ENCODE assay signal across 1 cellular context in genomic region chr1:109793486-109794318, GRCh38.
TF ChIP-seq lines count a peak whose summit lies in the region.

No MANE protein-coding gene starts in this region.

TF ChIP-seq in K562, 482 proteins besides CTCF, POLR2A, EP300 and RAD21 (continued from another document and continues in another):
- TF ChIP-seq ZHX1 (conservative IDR thresholded peaks at IDR 0.05; ENCODE audit: low read length) (no peak), MITF (IDR thresholded peaks at IDR 0.05) (no peak), SRSF3 (IDR thresholded peaks at IDR 0.05; ENCODE audit: insufficient read depth, low read length) (no peak), PCBP1 (IDR thresholded peaks at IDR 0.05; ENCODE audit: low read depth, low read length, poor library complexity, severe bottlenecking) (no peak), LEF1 (IDR thresholded peaks at IDR 0.05) (no peak), MXI1 (IDR thresholded peaks at IDR 0.05; ENCODE audit: low read depth, low read length) (0 out of 2 replicates have a peak, but pooled peaks have one; percentile 57), MEF2D (tag; conservative IDR thresholded peaks at IDR 0.05; ENCODE audit: low read depth) (0 out of 2 replicates have a peak, but pooled peaks have one; percentile 26), GATAD2B (IDR thresholded peaks at IDR 0.05; ENCODE audit: borderline replicate concordance) (peak; percentile 77), HDAC6 (IDR thresholded peaks at IDR 0.05; ENCODE audit: low read depth, low read length) (no peak), ZNF445 (CRISPR knock-in tag; IDR thresholded peaks at IDR 0.05; ENCODE audit: low read depth) (no peak), RBM15 (IDR thresholded peaks at IDR 0.05; ENCODE audit: insufficient read depth, low read length) (no peak), SRF (CRISPR knock-in tag; IDR thresholded peaks at IDR 0.05) (no peak), TCF7L2 (IDR thresholded peaks at IDR 0.05; ENCODE audit: low read depth, low read length) (no peak), ZNF551 (CRISPR knock-in tag; IDR thresholded peaks at IDR 0.05) (no peak), ZFP30 (CRISPR knock-in tag; IDR thresholded peaks at IDR 0.05; ENCODE audit: borderline replicate concordance) (no peak), KHSRP (IDR thresholded peaks at IDR 0.05) (no peak), ZMIZ1 (IDR thresholded peaks at IDR 0.05; ENCODE audit: low read depth in 2 of 2, low read length in 2 of 2) (no peak; a peak in 1 of 4 replicates), KLF13 (tag; IDR thresholded peaks at IDR 0.05; ENCODE audit: borderline replicate concordance, low read depth) (no peak), PYGO2 (tag; IDR thresholded peaks at IDR 0.05) (no peak), THRA (IDR thresholded peaks at IDR 0.05) (no peak), ZBED1 (IDR thresholded peaks at IDR 0.05) (no peak), MAX (CRISPR knock-in tag; IDR thresholded peaks at IDR 0.05) (no peak), SMARCB1 (IDR thresholded peaks at IDR 0.05; ENCODE audit: insufficient read length, low read depth) (peak; percentile 18), ARID3B (CRISPR knock-in tag; IDR thresholded peaks at IDR 0.05; ENCODE audit: borderline replicate concordance) (no peak), RERE (CRISPR knock-in tag; IDR thresholded peaks at IDR 0.05; ENCODE audit: borderline replicate concordance) (no peak), ATF3 (IDR thresholded peaks at IDR 0.05) (no peak), ATF3 (CRISPR knock-in tag; conservative IDR thresholded peaks at IDR 0.05) (peak; percentile 25; the same call in 1 of the 2 replicates), FOXJ2 (tag; IDR thresholded peaks at IDR 0.05) (peak; percentile 86), RFX1 (IDR thresholded peaks at IDR 0.05) (peak; percentile 88), CHD1 (IDR thresholded peaks at IDR 0.05; ENCODE audit: low read length) (no peak), DACH1 (IDR thresholded peaks at IDR 0.05; ENCODE audit: partially characterized antibody) (no peak), E2F5 (CRISPR knock-in tag; IDR thresholded peaks at IDR 0.05) (no peak), GMEB1 (CRISPR knock-in tag; IDR thresholded peaks at IDR 0.05) (no peak), SREBF1 (IDR thresholded peaks at IDR 0.05; ENCODE audit: borderline replicate concordance, low read depth, low read length) (no peak), THAP7 (CRISPR knock-in tag; IDR thresholded peaks at IDR 0.05) (no peak), RBM39 (optimal IDR thresholded peaks at IDR 0.05; ENCODE audit: low read depth, low read length) (no peak), ZNF561 (CRISPR knock-in tag; conservative IDR thresholded peaks at IDR 0.05) (no peak), RUNX1 (IDR thresholded peaks at IDR 0.05; ENCODE audit: low read depth) (no peak), ZNF431 (CRISPR knock-in tag; IDR thresholded peaks at IDR 0.05) (no peak), ID3 (CRISPR knock-in tag; IDR thresholded peaks at IDR 0.05) (no peak), ID3 (tag; IDR thresholded peaks at IDR 0.05) (peak; percentile 57)
